ENCODE assay signal across 21 cellular contexts in the genomic region with DNA sequence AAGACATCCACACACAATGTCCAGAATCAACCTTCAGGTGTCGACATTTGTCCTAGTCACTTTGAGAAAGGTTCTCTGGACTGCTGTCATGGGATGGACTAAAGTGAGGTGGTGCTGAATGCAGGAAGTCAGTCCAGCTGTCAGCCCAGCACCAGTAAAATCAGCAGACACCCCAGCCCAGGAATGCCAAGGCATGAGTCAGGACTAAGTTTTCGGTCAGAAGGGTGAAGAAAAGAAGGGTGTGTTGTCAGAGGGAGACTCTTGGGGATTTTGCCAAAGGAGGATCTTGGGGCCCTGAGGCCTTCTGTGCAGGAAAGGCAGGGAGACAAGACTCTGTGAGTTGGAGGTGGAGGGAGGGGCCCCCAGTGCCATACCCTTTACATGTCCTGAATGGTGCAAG.
A peak's percentile ranks its signal among the peaks of the same experiment; 100 is the strongest.
DNase-seq lines count a peak whose midpoint lies in the region; ATAC-seq and TF ChIP-seq lines count a peak whose summit lies in the region.
"Had no signal": no experiment of that assay in that cellular context is flagged by ENCODE, and none has a peak within 500 bp of the region (broad histone marks: within the 10 kb centered on the region; RNA-seq: fewer than 3 reads in every experiment).

No MANE protein-coding gene starts in this region.

- no peak for TF ChIP-seq CTCF in IMR-90 (conservative IDR thresholded peaks at IDR 0.05; ENCODE audit: low read depth, low read length)
- no peak for TF ChIP-seq CTCF in cardiac fibroblast (IDR thresholded peaks at IDR 0.05; ENCODE audit: low read depth, low read length)

- peak overlapping the region; percentile 18 for H2AFZ ChIP-seq in IMR-90 (replicated peaks; ENCODE audit: low read length, poor library complexity)

- H3K14ac ChIP-seq in IMR-90 (replicated peaks; ENCODE audit: low read depth, low read length), result peak overlapping the region; percentile 15; the same call in 1 of the 2 replicates

- no peak overlapping the region for H3K27ac Mint-ChIP-seq in activated naive CD4-positive, alpha-beta T cell treated with anti-CD3 and anti-CD28 coated beads for 36 hours
- H3K27ac Mint-ChIP-seq: activated naive CD8-positive, alpha-beta T cell treated with anti-CD3 and anti-CD28 coated beads, Interleukin-2, amount 10 ng/mL, durations not matched to agents 7 days and 5 days; activated T-helper 1 cell treated with anti-CD3 and anti-CD28 coated beads, Interleukin-12 subunit alpha, Interleukin-12 subunit beta, Interleukin-2, Interleukin-4 antibody, amounts not matched to agents 30 ng/mL and 10 ng/mL and 1 ng/mL, durations not matched to agents 14 hours and 24 hours and 36 hours; B cell; natural killer cell; stimulated activated naive CD8-positive, alpha-beta T cell treated with anti-CD3 and anti-CD28 coated beads, Interleukin-15, amount 100 ng/mL, for 72 hours had no signal

- H3K4ac ChIP-seq in IMR-90 (ENCODE audit: low read depth, low read length), result 0 out of 2 replicates have a peak overlapping the region, but pooled peaks have one; percentile 35

- no CpG with 5 or more reads among the region's 2 CpGs for WGBS in IMR-90 (ENCODE audit: extremely low coverage in 2 of 2, insufficient read length in 1 of 2), 2 experiments

- peak overlapping the region; percentile 73 for H2BK120ac ChIP-seq in IMR-90 (ENCODE audit: low read depth, low read length)

- H3K9me1 ChIP-seq in IMR-90 (ENCODE audit: insufficient read depth, low read length), result no peaks in the 10 kb centered on the region

- peak overlapping the region; percentile 45; the same call in 1 of the 2 replicates for H4K91ac ChIP-seq in IMR-90 (ENCODE audit: insufficient read depth, low read depth, low read length)

- peak overlapping the region; percentile 32; the same call in 1 of the 2 replicates for H3K18ac ChIP-seq in IMR-90 (ENCODE audit: low read depth, low read length)

- H3K23ac ChIP-seq in IMR-90 (ENCODE audit: low read depth, low read length), result 0 out of 2 replicates have a peak overlapping the region, but pooled peaks have one; percentile 0

- H3K4me1 ChIP-seq in IMR-90 (ENCODE audit: control insufficient read depth, insufficient read depth, low read length), result peaks cover 3% of the 10 kb centered on the region; the same call in 1 of the 2 replicates
- H3K4me1 ChIP-seq: heart left ventricle had no signal

- H3K4me3 Mint-ChIP-seq in activated naive CD4-positive, alpha-beta T cell treated with anti-CD3 and anti-CD28 coated beads for 36 hours, result no peak overlapping the region
- H3K4me3 Mint-ChIP-seq: activated naive CD8-positive, alpha-beta T cell treated with anti-CD3 and anti-CD28 coated beads, Interleukin-2, amount 10 ng/mL, durations not matched to agents 7 days and 5 days; activated T-helper 1 cell treated with anti-CD3 and anti-CD28 coated beads, Interleukin-12 subunit alpha, Interleukin-12 subunit beta, Interleukin-2, Interleukin-4 antibody, amounts not matched to agents 30 ng/mL and 10 ng/mL and 1 ng/mL, durations not matched to agents 14 hours and 24 hours and 36 hours; B cell; natural killer cell; stimulated activated naive CD8-positive, alpha-beta T cell treated with anti-CD3 and anti-CD28 coated beads, Interleukin-15, amount 100 ng/mL, for 72 hours had no signal

- H3K27me3 Mint-ChIP-seq in activated naive CD4-positive, alpha-beta T cell treated with anti-CD3 and anti-CD28 coated beads for 36 hours (ENCODE audit: low read depth), result peaks cover 17% of the 10 kb centered on the region

- BruUV-seq in IMR-90 (replicated peaks; lab: Mats Ljungman, UMichigan), result no TSS peak

- no peak overlapping the region; the same call in 1 of the 2 replicates for H3K4me2 ChIP-seq in IMR-90 (ENCODE audit: low read depth, low read length)
- H3K4me2 ChIP-seq: KMS-11 had no signal

- no peak overlapping the region for H3K56ac ChIP-seq in IMR-90 (ENCODE audit: extremely low read depth, insufficient read depth, low read length)

- H3K4me1 Mint-ChIP-seq in activated naive CD4-positive, alpha-beta T cell treated with anti-CD3 and anti-CD28 coated beads for 36 hours (ENCODE audit: low read depth), result no peaks in the 10 kb centered on the region
- H3K4me1 Mint-ChIP-seq: activated naive CD8-positive, alpha-beta T cell treated with anti-CD3 and anti-CD28 coated beads, Interleukin-2, amount 10 ng/mL, durations not matched to agents 7 days and 5 days; B cell; natural killer cell; stimulated activated naive CD8-positive, alpha-beta T cell treated with anti-CD3 and anti-CD28 coated beads, Interleukin-15, amount 100 ng/mL, for 72 hours had no signal

- H2BK20ac ChIP-seq in IMR-90 (ENCODE audit: low read depth, low read length), result no peak overlapping the region

- H3K27me3 ChIP-seq in IMR-90 (ENCODE audit: control insufficient read depth, insufficient read depth, low read length), result peaks cover 36% of the 10 kb centered on the region

- H3K36me3 ChIP-seq in IMR-90 (ENCODE audit: control insufficient read depth, insufficient read depth, low read length), result no peaks in the 10 kb centered on the region
- H3K36me3 ChIP-seq: heart left ventricle had no signal

- H4K5ac ChIP-seq in IMR-90 (ENCODE audit: low read depth, low read length), result no peak overlapping the region

- no peaks in the 10 kb centered on the region; the same call in 1 of the 2 replicates for H3K9me3 ChIP-seq in IMR-90 (ENCODE audit: control insufficient read depth, insufficient read depth, low read length)
- H3K9me3 ChIP-seq: heart left ventricle had no signal

- H3K9ac ChIP-seq in IMR-90 (ENCODE audit: low read depth, low read length), result no peak overlapping the region
- H3K9ac ChIP-seq: KMS-11 had no signal

- dilution Hi-C loops in IMR-90 (cut with HindIII; ENCODE audit: low sequenced_read_pairs, unreplicated experiment), result no loop called here

- no peak overlapping the region for H3K27ac ChIP-seq in IMR-90 (ENCODE audit: insufficient read depth, low read length)
- H3K27ac ChIP-seq: heart left ventricle, KMS-11 had no signal

- H3K4me3 ChIP-seq in IMR-90 (ENCODE audit: insufficient read depth, low read depth, low read length) (no peak overlapping the region), cardiac fibroblast (replicated peaks in 1 of 2; ENCODE audit: low read depth in 2 of 2, low read length in 2 of 2) (no peak overlapping the region)
- H3K4me3 ChIP-seq: heart left ventricle had no signal

- H3K36me3 Mint-ChIP-seq in activated naive CD4-positive, alpha-beta T cell treated with anti-CD3 and anti-CD28 coated beads for 36 hours (ENCODE audit: low read depth), result no peaks in the 10 kb centered on the region
- H3K36me3 Mint-ChIP-seq: activated naive CD8-positive, alpha-beta T cell treated with anti-CD3 and anti-CD28 coated beads, Interleukin-2, amount 10 ng/mL, durations not matched to agents 7 days and 5 days; natural killer cell had no signal

- intact Hi-C loops in IMR-90 (cut with micrococcal nuclease), result no loop called here
- intact Hi-C loops in activated naive CD4-positive, alpha-beta T cell treated with anti-CD3 and anti-CD28 coated beads for 36 hours (cut with micrococcal nuclease), result loop anchor here (10.0 kb wide), 1 partner anchor 59 kb away; no protein-coding TSS in a partner anchor

- TF ChIP-seq RAD21 in IMR-90 (IDR thresholded peaks at IDR 0.05; ENCODE audit: low read length), result no peak

- CTCF ChIA-PET in IMR-90 (lab: Yijun Ruan, JAX), result interaction anchor here (0.8 kb wide), 1 partner anchor 82 kb away, joined by 3 read pairs; no protein-coding TSS in a partner anchor
- CTCF ChIA-PET in activated naive CD4-positive, alpha-beta T cell treated with anti-CD3 and anti-CD28 coated beads for 36 hours (lab: Charles Lee), result interaction anchor here (0.9 kb wide), 1 partner anchor 16 kb away, joined by 3 read pairs; no protein-coding TSS in a partner anchor

- no peak overlapping the region; the same call in 2 of the 3 replicates for H2BK15ac ChIP-seq in IMR-90 (ENCODE audit: low read depth, low read length)

- H3K79me1 ChIP-seq in IMR-90 (ENCODE audit: low read depth in 1 of 2, low read length in 2 of 2), result no peaks in the 10 kb centered on the region

- peak overlapping the region in 1 of 2 experiments; percentile 2; a peak in 2 of 4 replicates for H4K8ac ChIP-seq in IMR-90 (ENCODE audit: low read depth in 2 of 2, low read length in 2 of 2)

- POLR2A ChIA-PET in IMR-90 (lab: Charles Lee; ENCODE audit: unreplicated experiment), result no interaction called here

- ATAC-seq in IMR-90 (ENCODE audit: low read depth) (peak; percentile 57), GM21529 (IDR thresholded peaks at IDR 0.05; ENCODE audit: unreplicated experiment) (no peak)
- ATAC-seq: heart left ventricle; natural killer cell; stimulated activated naive CD8-positive, alpha-beta T cell treated with anti-CD3 and anti-CD28 coated beads, Interleukin-15, amount 100 ng/mL, for 72 hours had no signal

- no peaks in the 10 kb centered on the region for H3K9me3 Mint-ChIP-seq in activated naive CD4-positive, alpha-beta T cell treated with anti-CD3 and anti-CD28 coated beads for 36 hours
- H3K9me3 Mint-ChIP-seq: activated naive CD8-positive, alpha-beta T cell treated with anti-CD3 and anti-CD28 coated beads, Interleukin-2, amount 10 ng/mL, durations not matched to agents 7 days and 5 days; activated T-helper 1 cell treated with anti-CD3 and anti-CD28 coated beads, Interleukin-12 subunit alpha, Interleukin-12 subunit beta, Interleukin-2, Interleukin-4 antibody, amounts not matched to agents 30 ng/mL and 10 ng/mL and 1 ng/mL, durations not matched to agents 14 hours and 24 hours and 36 hours; natural killer cell; stimulated activated naive CD8-positive, alpha-beta T cell treated with anti-CD3 and anti-CD28 coated beads, Interleukin-15, amount 100 ng/mL, for 72 hours had no signal

- TF ChIP-seq POLR2A in IMR-90 (IDR thresholded peaks at IDR 0.05; ENCODE audit: low read depth, low read length), result no peak

- H2AK5ac ChIP-seq in IMR-90 (ENCODE audit: low read depth, low read length), result no peak overlapping the region

- DNase-seq in EL (peak; percentile 98), IMR-90 (peak; percentile 72), cardiac fibroblast (ENCODE audit: low read depth in 2 of 2) (peak; percentile 33 to 46), myocyte (ENCODE audit: low read depth) (peak; percentile 51), T-helper 1 cell (no peak)
- no peak for DNase-seq in stimulated activated CD4-positive, alpha-beta T cell treated with anti-CD3 and anti-CD28 coated beads, Interleukin-2, amount 100 ng/mL, for 24 hours
- no peak for DNase-seq in activated naive CD4-positive, alpha-beta T cell treated with anti-CD3 and anti-CD28 coated beads for 36 hours
- DNase-seq: activated CD4-positive, CD25-positive, alpha-beta regulatory T cell treated with anti-CD3 and anti-CD28 coated beads, Interleukin-2, amount 50 U/mL, for 72 hours; activated naive CD8-positive, alpha-beta T cell treated with anti-CD3 and anti-CD28 coated beads, Interleukin-2, amount 10 ng/mL, durations not matched to agents 7 days and 5 days; GDM1; heart left ventricle; mesenchymal stem cell; natural killer cell; NCI-H1417 treated with DMSO at 0.1 percent for 48 hours; NCI-H69; stimulated activated CD4-positive, alpha-beta T cell treated with anti-CD3 and anti-CD28 coated beads, Interleukin-1b, Interleukin-23, amount 100 ng/mL, for 48 hours; stimulated activated naive CD8-positive, alpha-beta T cell treated with anti-CD3 and anti-CD28 coated beads, Interleukin-15, amount 100 ng/mL, for 72 hours had no signal

- peak overlapping the region; percentile 55 for H2BK5ac ChIP-seq in IMR-90 (ENCODE audit: low read depth, low read length, poor library complexity, severe bottlenecking)

- H2AK9ac ChIP-seq in IMR-90 (replicated peaks; ENCODE audit: low read depth, low read length, poor library complexity), result no peak overlapping the region

- in situ Hi-C loops in IMR-90 (cut with MboI; ENCODE audit: low sequenced_read_pairs), result no loop called here

- no peaks in the 10 kb centered on the region for H4K20me1 ChIP-seq in IMR-90 (ENCODE audit: insufficient read depth, low read length)

Comparison
In these comparisons a context has a peak if more than half of its experiments do, and no peak if none do; other contexts are left out.
1. DNase-seq: peak in EL (single experiment), IMR-90 (single experiment), cardiac fibroblast (2 of 2) and myocyte (single experiment); none in stimulated activated CD4-positive, alpha-beta T cell treated with anti-CD3 and anti-CD28 coated beads, Interleukin-2, amount 100 ng/mL, for 24 hours (0 of 2), T-helper 1 cell (0 of 5) and activated naive CD4-positive, alpha-beta T cell treated with anti-CD3 and anti-CD28 coated beads for 36 hours (single experiment).